ENCODE assay signal across 20 cellular contexts in the genomic region with DNA sequence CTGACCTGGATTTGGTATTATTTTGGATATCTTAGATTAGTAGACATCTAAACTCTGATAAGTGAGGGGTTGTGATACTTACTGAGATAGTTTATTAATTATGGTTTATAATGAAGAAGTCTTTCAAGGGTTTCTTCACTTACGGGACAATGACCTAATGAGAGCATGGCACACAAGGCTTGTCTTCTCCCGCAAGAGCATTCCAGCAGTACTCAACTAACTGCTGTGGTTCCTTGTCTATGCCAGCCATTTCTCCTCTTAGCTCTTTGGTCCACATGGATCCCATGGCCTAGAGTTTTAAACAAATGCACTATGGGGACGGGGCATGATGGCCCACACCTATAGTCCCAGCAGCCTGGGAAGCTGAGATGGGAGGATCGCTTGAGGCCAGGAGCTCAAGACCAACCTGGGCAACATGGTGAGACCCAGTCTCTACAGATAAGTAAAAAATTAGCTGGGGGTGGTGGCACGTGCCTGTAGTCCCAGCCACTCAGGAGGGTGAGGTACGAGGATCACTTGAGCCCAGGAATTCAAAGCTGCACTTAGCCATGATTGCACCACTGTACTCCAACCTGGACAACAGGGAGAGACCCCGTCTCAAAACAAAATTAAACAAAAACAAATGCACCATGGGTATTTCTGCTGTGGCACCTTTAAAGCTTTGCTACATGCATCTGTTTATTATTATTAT.
"Had no signal": no experiment of that assay in that cellular context is flagged by ENCODE, and none has a peak within 500 bp of the region (broad histone marks: within the 10 kb centered on the region; RNA-seq: fewer than 3 reads in every experiment).

No MANE protein-coding gene starts in this region.

- DNase-seq: hippocampal formation; hypothalamus; immature natural killer cell; islet precursor cell; kidney; kidney glomerular epithelial cell; left cardiac atrium; left colon; left lung; left ventricle myocardium inferior; left ventricle myocardium superior; lower lobe of right lung; mammary epithelial cell; mesenchymal stem cell; mesendoderm; midbrain; mucosa of descending colon; naive B cell; naive thymus-derived CD4-positive, alpha-beta T cell had no signal

- ATAC-seq: left cardiac atrium; left colon; left lobe of liver; left lung; left ventricle myocardium superior; lower lobe of right lung; mucosa of descending colon; naive thymus-derived CD4-positive, alpha-beta T cell had no signal
